34 cellular contexts compared by ENCODE assay signal in genomic region chr15:62272290-62272689, GRCh38.
"Had no signal": no experiment of that assay in that cellular context is flagged by ENCODE, and none has a peak within 500 bp of the region (broad histone marks: within the 10 kb centered on the region; RNA-seq: fewer than 3 reads in every experiment).

No MANE protein-coding gene starts in this region.

- H3K4me3 ChIP-seq: MG63 had no signal

- DNase-seq: Karpas-422, Kasumi-1, MG63, MM.1S, MV-4-11, NCI-H1048, NCI-H1092, NCI-H1092 treated with DMSO at 0.1 percent for 48 hours, NCI-H1105, NCI-H1105 treated with DMSO at 0.1 percent for 48 hours, NCI-H1417, NCI-H1417 treated with DMSO at 0.1 percent for 48 hours, NCI-H1436, NCI-H1436 treated with DMSO at 0.1 percent for 48 hours, NCI-H146, NCI-H1694, NCI-H1694 treated with DMSO at 0.1 percent for 48 hours, NCI-H187, NCI-H187 treated with DMSO at 0.1 percent for 48 hours, NCI-H1930, NCI-H2029, NCI-H2029 treated with DMSO at 0.1 percent for 48 hours, NCI-H2081, NCI-H2081 treated with DMSO at 0.1 percent for 48 hours, NCI-H2107, NCI-H2171, NCI-H2171 treated with DMSO at 0.1 percent for 48 hours, NCI-H2227 treated with DMSO at 0.1 percent for 48 hours, NCI-H226, NCI-H345, NCI-H446, NCI-H446 treated with DMSO at 0.1 percent for 48 hours, NCI-H510A, NCI-H510A treated with DMSO at 0.1 percent for 48 hours had no signal
